1 cellular context compared by ENCODE assay signal in the genomic region with DNA sequence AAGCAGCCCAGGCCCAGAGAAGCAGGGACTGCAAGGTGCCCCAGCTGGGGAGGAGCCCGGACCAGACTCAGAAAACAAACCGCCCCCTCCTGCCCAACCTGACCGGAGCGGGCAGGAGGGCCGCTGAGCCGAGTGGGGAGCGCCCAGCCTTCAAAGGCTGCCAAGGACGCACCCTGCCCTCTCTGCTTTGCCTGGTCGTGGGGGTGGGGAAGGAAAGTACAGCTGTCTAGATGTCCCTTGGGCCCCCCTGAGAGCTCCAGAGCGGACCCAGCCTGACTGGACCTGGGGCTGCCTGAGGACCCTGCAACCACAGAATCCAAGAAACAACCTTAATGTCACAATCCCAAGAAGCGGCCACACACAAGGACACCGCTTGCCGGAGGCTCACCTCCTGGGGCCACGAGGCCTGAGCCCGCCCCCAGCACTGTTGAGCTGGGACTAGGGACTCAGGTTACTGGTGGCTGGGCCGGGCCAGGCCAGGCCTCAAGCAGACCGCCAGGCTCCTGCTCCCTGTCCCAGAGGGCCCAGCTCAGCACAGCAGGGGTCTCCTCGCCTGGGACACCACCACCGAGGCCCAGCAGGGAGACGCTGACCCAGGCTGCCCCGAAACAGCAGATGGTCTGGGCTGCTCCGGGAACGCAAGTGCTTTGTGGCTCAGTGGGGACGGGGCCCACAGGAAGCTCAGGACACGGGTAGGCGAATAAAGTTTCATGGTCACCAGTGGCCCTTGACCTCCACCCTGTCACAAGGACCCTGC.
TF ChIP-seq lines count a peak whose summit lies in the region.

No MANE protein-coding gene starts in this region.

TF ChIP-seq in endothelial cell of umbilical vein, 7 proteins besides CTCF, POLR2A, EP300 and RAD21:
- no peak for TF ChIP-seq JUN (IDR thresholded peaks at IDR 0.05; ENCODE audit: borderline replicate concordance, insufficient read depth, insufficient read length, low read depth)
- no peak for TF ChIP-seq POLR2AphosphoS5 (IDR thresholded peaks at IDR 0.05; ENCODE audit: insufficient read depth, low read depth, low read length)
- TF ChIP-seq FOS (IDR thresholded peaks at IDR 0.05; ENCODE audit: borderline replicate concordance, insufficient read depth, low read length), result no peak
- no peak for TF ChIP-seq MYC (IDR thresholded peaks at IDR 0.05; ENCODE audit: low read depth, low read length)
- TF ChIP-seq, protein P1, sequence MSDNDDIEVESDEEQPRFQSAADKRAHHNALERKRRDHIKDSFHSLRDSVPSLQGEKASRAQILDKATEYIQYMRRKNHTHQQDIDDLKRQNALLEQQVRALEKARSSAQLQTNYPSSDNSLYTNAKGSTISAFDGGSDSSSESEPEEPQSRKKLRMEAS (IDR thresholded peaks at IDR 0.05; ENCODE audit: insufficient read depth, insufficient read length), result no peak
- no peak for TF ChIP-seq EZH2 (IDR thresholded peaks at IDR 0.05; ENCODE audit: borderline replicate concordance, low read depth, low read length, severe bottlenecking)
- TF ChIP-seq GATA2 (IDR thresholded peaks at IDR 0.05; ENCODE audit: insufficient read depth, insufficient read length, low read depth, low read length), result no peak
